16 cellular contexts compared by ENCODE assay signal in the genomic region with DNA sequence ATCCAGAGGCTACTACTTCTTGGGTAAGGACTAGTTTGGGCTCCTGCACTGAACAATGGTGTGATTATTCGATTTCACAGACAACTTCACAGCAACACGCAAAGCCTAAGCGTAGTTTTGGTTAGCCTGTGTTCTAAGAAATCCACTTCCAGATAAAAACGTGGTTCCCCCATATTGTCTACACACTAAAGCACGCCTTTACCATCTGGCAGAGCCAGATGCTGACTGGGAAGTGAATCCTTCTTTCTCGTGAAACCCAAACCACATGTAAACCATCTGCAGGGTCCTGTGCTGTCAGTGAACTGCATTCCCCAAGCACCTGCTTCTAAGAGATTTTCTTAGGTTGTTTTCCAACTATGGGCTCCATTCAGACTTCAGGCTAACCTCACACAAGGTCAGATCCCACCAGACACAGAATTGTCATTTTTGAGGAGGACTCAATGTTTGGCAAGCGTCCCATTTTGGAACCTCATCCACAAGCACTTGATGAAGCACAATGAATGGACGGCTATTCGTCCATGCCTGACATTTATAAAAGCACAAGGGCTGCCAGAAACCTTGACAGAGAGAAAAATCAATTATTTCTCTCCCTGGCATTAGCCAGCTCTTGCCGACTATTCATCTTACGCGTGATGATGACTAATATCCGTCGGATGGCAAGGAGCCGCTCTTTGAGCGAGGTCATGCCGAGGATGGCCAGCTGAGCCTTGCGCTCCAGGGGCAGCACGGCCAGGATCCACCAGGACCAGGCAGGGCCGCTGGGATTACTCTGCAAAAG. TPM values are rescaled to one million over a fixed set of nuclear protein-coding genes. Genes with fewer than 3 reads are reported as not detected.
DNase-seq lines count a peak whose midpoint lies in the region; ATAC-seq and TF ChIP-seq lines count a peak whose summit lies in the region.
"Had no signal": no experiment of that assay in that cellular context is flagged by ENCODE, and none has a peak within 500 bp of the region (broad histone marks: within the 10 kb centered on the region; RNA-seq: fewer than 3 reads in every experiment).

No MANE protein-coding gene starts in this region.

- ATAC-seq in gastroesophageal sphincter: no peak
- no peak for ATAC-seq in mucosa of descending colon
- no peak for ATAC-seq in left colon
- ATAC-seq: esophagus mucosa; GM12878; stimulated activated memory B cell treated with anti-CD40 and anti-IgM and Interleukin-4, amounts not matched to agents 10 μg/mL and 1 μg/mL and 100 μg/mL, for 72 hours had no signal

- intact Hi-C loops in mucosa of descending colon (cut with DNase I, micrococcal nuclease): no loop called here
- intact Hi-C loops in left colon (cut with DNase I, micrococcal nuclease): no loop called here

- H3K4me3 ChIP-seq in gastroesophageal sphincter: no peak overlapping the region
- H3K4me3 ChIP-seq in mucosa of descending colon: no peak overlapping the region
- H3K4me3 ChIP-seq: GM12878, prostate gland had no signal

- peaks cover 28% of the 10 kb centered on the region for H3K27me3 Mint-ChIP-seq in T-helper 1 cell treated with Interleukin-12 subunit alpha and Interleukin-12 subunit beta and Interleukin-4 antibody, amounts not matched to agents 30 μg/mL and 1 μg/mL, for 36 hours (ENCODE audit: low read depth)
- peaks cover 29% of the 10 kb centered on the region for H3K27me3 Mint-ChIP-seq in activated T-cell treated with anti-CD3 and anti-CD28 coated beads, Interleukin-2, amount 50 U/mL, for 24 hours

- in situ Hi-C loops in ACHN (cut with HindIII; ENCODE audit: low pct_ligation_motif_present, low pct_unique_long_range_greater_than_20kb, low sequenced_read_pairs): no loop called here

- TF ChIP-seq EP300 in gastroesophageal sphincter (IDR thresholded peaks at IDR 0.05): no peak

- H3K9me3 ChIP-seq in gastroesophageal sphincter: no peaks in the 10 kb centered on the region
- H3K9me3 ChIP-seq in mucosa of descending colon: no peaks in the 10 kb centered on the region
- H3K9me3 ChIP-seq: prostate gland had no signal

- H3K36me3 Mint-ChIP-seq in T-helper 1 cell treated with Interleukin-12 subunit alpha and Interleukin-12 subunit beta and Interleukin-4 antibody, amounts not matched to agents 30 μg/mL and 1 μg/mL, for 36 hours (ENCODE audit: low read depth): no peaks in the 10 kb centered on the region
- no peaks in the 10 kb centered on the region for H3K36me3 Mint-ChIP-seq in activated T-cell treated with anti-CD3 and anti-CD28 coated beads, Interleukin-2, amount 50 U/mL, for 24 hours (ENCODE audit: low read depth)
- H3K36me3 Mint-ChIP-seq: stimulated activated memory B cell treated with anti-CD40 and anti-IgM and Interleukin-4, amounts not matched to agents 10 μg/mL and 1 μg/mL and 100 μg/mL, for 72 hours had no signal

- TF ChIP-seq POLR2A in gastroesophageal sphincter (IDR thresholded peaks at IDR 0.05): no peak

- peaks cover 0 to 36% (median 0%) of the 10 kb centered on the region in 3 donors for H3K4me1 ChIP-seq in gastroesophageal sphincter
- H3K4me1 ChIP-seq in mucosa of descending colon (ENCODE audit: low read depth): no peaks in the 10 kb centered on the region
- H3K4me1 ChIP-seq: prostate gland had no signal

- peak overlapping the region in 3 of 4 donors; percentile 2 to 78 (median 44) for H3K27ac ChIP-seq in gastroesophageal sphincter
- H3K27ac ChIP-seq: prostate gland had no signal

- H3K4me1 Mint-ChIP-seq in T-helper 1 cell treated with Interleukin-12 subunit alpha and Interleukin-12 subunit beta and Interleukin-4 antibody, amounts not matched to agents 30 μg/mL and 1 μg/mL, for 36 hours (ENCODE audit: low read depth): peaks cover 30% of the 10 kb centered on the region
- H3K4me1 Mint-ChIP-seq in activated T-cell treated with anti-CD3 and anti-CD28 coated beads, Interleukin-2, amount 50 U/mL, for 24 hours (ENCODE audit: low read depth): peaks cover 11% of the 10 kb centered on the region

- WGBS in gastroesophageal sphincter (ENCODE audit: low coverage in 1 of 2), 2 donors: 77 to 85% methylated on average over 4 to 14 of the region's 20 CpGs

- no peak overlapping the region for H3K4me3 Mint-ChIP-seq in T-helper 1 cell treated with Interleukin-12 subunit alpha and Interleukin-12 subunit beta and Interleukin-4 antibody, amounts not matched to agents 30 μg/mL and 1 μg/mL, for 36 hours
- no peak overlapping the region for H3K4me3 Mint-ChIP-seq in activated T-cell treated with anti-CD3 and anti-CD28 coated beads, Interleukin-2, amount 50 U/mL, for 24 hours
- H3K4me3 Mint-ChIP-seq: stimulated activated memory B cell treated with anti-CD40 and anti-IgM and Interleukin-4, amounts not matched to agents 10 μg/mL and 1 μg/mL and 100 μg/mL, for 72 hours had no signal

- no peak for TF ChIP-seq CTCF in gastroesophageal sphincter (IDR thresholded peaks at IDR 0.05)
- no peak for TF ChIP-seq CTCF in mucosa of descending colon (IDR thresholded peaks at IDR 0.05)

- peak overlapping the region; percentile 52 for H3K27ac Mint-ChIP-seq in T-helper 1 cell treated with Interleukin-12 subunit alpha and Interleukin-12 subunit beta and Interleukin-4 antibody, amounts not matched to agents 30 μg/mL and 1 μg/mL, for 36 hours
- no peak overlapping the region for H3K27ac Mint-ChIP-seq in activated T-cell treated with anti-CD3 and anti-CD28 coated beads, Interleukin-2, amount 50 U/mL, for 24 hours
- H3K27ac Mint-ChIP-seq: stimulated activated memory B cell treated with anti-CD40 and anti-IgM and Interleukin-4, amounts not matched to agents 10 μg/mL and 1 μg/mL and 100 μg/mL, for 72 hours had no signal

- H3K36me3 ChIP-seq in gastroesophageal sphincter (peaks cover 0 to 53% of the 10 kb centered on the region in 2 donors), mucosa of descending colon (ENCODE audit: low read depth) (no peaks in the 10 kb centered on the region)
- H3K36me3 ChIP-seq: prostate gland had no signal

- H3K27me3 ChIP-seq in gastroesophageal sphincter: no peaks in the 10 kb centered on the region

- H3K9me3 Mint-ChIP-seq in T-helper 1 cell treated with Interleukin-12 subunit alpha and Interleukin-12 subunit beta and Interleukin-4 antibody, amounts not matched to agents 30 μg/mL and 1 μg/mL, for 36 hours: no peaks in the 10 kb centered on the region
- H3K9me3 Mint-ChIP-seq in activated T-cell treated with anti-CD3 and anti-CD28 coated beads, Interleukin-2, amount 50 U/mL, for 24 hours: no peaks in the 10 kb centered on the region
- H3K9me3 Mint-ChIP-seq: stimulated activated memory B cell treated with anti-CD40 and anti-IgM and Interleukin-4, amounts not matched to agents 10 μg/mL and 1 μg/mL and 100 μg/mL, for 72 hours had no signal

- peak; percentile 88 for DNase-seq in ACHN
- peak; percentile 86 for DNase-seq in HT1080 (ENCODE audit: low read depth)
- DNase-seq in ecto neural progenitor cell (ENCODE audit: low spot score): no peak
- no peak for DNase-seq in mucosa of descending colon
- no peak for DNase-seq in left colon
- no peak for DNase-seq in activated T-cell treated with anti-CD3 and anti-CD28 coated beads, Interleukin-2, amount 50 U/mL, for 24 hours
- DNase-seq: activated CD4-positive, alpha-beta T cell treated with anti-CD3 and anti-CD28 coated beads, Interleukin-2, amount 50 U/mL, for 4 hours; activated gamma-delta T cell treated with Interleukin-2 at 50 U/mL for 16 hours; NCI-H1092; stimulated activated CD4-positive, alpha-beta T cell treated with anti-CD3 and anti-CD28 coated beads, Interleukin-2, amount 100 ng/mL, for 24 hours had no signal

RNA-seq across cellular contexts. Expression of gene LONRF2, which starts 38.4 kb away (rescaled TPM):
- total RNA-seq in HT1080 (2014; rRNA removed; shearing (Covaris generic)): 0.47 and 1.6 TPM in 2 replicates
- polyA plus RNA-seq in HT1080 (2015; cell fraction: cytosol; rRNA removed): 0.74 and 1.4 TPM in 2 replicates
- polyA plus RNA-seq in HT1080 (2015; cell fraction: nucleus; rRNA removed): 4.6 and 5.6 TPM in 2 replicates
- total RNA-seq in gastroesophageal sphincter (10 to 100 TPM; 23.8 to 74.6 (median 51.0) TPM), mucosa of descending colon (10 to 100 TPM in 1 of 3 donors, under 1 TPM in 2; 0.41 to 19.9 (median 0.67) TPM), left colon (1 to 10 TPM in 1 of 2 donors, under 1 TPM in 1; 0.21 to 1.6 TPM)

Comparison
In these comparisons a context has a peak if more than half of its experiments do, and no peak if none do; other contexts are left out.
1. DNase-seq: peak in ACHN (single experiment) and HT1080 (single experiment); none in ecto neural progenitor cell (single experiment), mucosa of descending colon (0 of 3), left colon (0 of 2) and activated T-cell treated with anti-CD3 and anti-CD28 coated beads, Interleukin-2, amount 50 U/mL, for 24 hours (single experiment).